Comparison of ENCODE assay signal across 1 cellular context in the genomic region with DNA sequence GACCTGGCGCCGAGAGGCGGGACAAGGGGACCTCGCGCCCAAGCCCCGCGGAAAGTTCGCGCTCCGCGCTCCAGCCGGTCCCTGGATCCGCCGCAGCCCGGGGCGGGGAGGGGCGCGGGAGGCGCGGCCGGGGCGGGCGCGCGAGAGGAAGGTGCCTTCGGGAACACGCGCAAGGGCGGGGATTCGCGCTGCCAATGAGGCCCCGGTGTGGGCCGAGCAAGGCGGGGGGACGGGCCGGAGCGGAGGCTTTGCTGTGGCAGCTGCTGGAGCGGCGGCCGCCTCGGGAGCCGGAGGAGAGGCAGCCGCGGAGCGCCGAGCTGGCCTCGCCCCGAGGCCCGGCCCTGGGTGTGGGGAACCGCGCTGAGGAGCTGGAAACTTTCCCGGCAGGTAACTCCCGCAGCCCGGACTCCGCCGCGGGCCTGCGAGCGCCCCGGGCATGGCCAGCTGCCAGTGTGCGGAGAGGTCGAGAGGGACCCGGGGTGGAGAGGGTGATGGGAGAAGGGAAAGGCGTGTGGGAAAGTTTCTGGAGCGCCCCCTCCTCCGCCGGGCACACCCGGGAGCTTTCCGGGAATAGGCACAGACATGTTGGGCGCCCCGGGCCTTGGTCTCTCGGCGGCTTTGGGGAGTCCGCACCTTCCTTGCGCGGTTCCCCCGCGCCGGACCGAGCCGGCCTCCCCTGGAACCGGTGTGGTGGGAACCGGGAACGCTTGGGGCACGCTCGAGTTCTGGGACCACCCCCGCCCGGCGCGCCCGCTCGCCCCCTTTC.
TF ChIP-seq lines count a peak whose summit lies in the region.

A gene (plus strand): TSS at position 245 of the 766 bp plus-strand sequence. CDS start 97,271 bp downstream, outside the sequence.

TF ChIP-seq in HepG2, 621 proteins besides CTCF, POLR2A, EP300 and RAD21 (continued from another document and continues in another):
- TF ChIP-seq, protein P1, sequence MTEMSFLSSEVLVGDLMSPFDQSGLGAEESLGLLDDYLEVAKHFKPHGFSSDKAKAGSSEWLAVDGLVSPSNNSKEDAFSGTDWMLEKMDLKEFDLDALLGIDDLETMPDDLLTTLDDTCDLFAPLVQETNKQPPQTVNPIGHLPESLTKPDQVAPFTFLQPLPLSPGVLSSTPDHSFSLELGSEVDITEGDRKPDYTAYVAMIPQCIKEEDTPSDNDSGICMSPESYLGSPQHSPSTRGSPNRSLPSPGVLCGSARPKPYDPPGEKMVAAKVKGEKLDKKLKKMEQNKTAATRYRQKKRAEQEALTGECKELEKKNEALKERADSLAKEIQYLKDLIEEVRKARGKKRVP (CRISPR knock-in tag; IDR thresholded peaks at IDR 0.05), result no peak
- TF ChIP-seq ZNF121 (CRISPR knock-in tag; IDR thresholded peaks at IDR 0.05) (no peak), ZFP62 (CRISPR knock-in tag; IDR thresholded peaks at IDR 0.05) (no peak), KLF15 (CRISPR knock-in tag; IDR thresholded peaks at IDR 0.05; ENCODE audit: borderline replicate concordance) (no peak), SRSF9 (IDR thresholded peaks at IDR 0.05; ENCODE audit: borderline replicate concordance, insufficient read depth, low read depth, low read length, poor library complexity, severe bottlenecking) (no peak), RFXANK (CRISPR knock-in tag; IDR thresholded peaks at IDR 0.05) (no peak), SMAD1 (CRISPR knock-in tag; IDR thresholded peaks at IDR 0.05; ENCODE audit: borderline replicate concordance, low read depth) (no peak), CBX2 (IDR thresholded peaks at IDR 0.05; ENCODE audit: low read depth, low read length) (no peak), CBX2 (CRISPR knock-in tag; IDR thresholded peaks at IDR 0.05; ENCODE audit: low read depth) (no peak), JUN (CRISPR knock-in tag; IDR thresholded peaks at IDR 0.05) (0 out of 2 replicates have a peak, but pooled peaks have one; percentile 28), CCAR2 (optimal IDR thresholded peaks at IDR 0.05; ENCODE audit: low read depth, low read length) (no peak), ZNF616 (CRISPR knock-in tag; IDR thresholded peaks at IDR 0.05; ENCODE audit: low read depth) (no peak), GATAD1 (CRISPR knock-in tag; IDR thresholded peaks at IDR 0.05) (no peak), FOXK2 (IDR thresholded peaks at IDR 0.05) (no peak), SIX4 (CRISPR knock-in tag; IDR thresholded peaks at IDR 0.05) (no peak), YEATS2 (CRISPR knock-in tag; IDR thresholded peaks at IDR 0.05; ENCODE audit: borderline replicate concordance) (no peak), FOSL1 (CRISPR knock-in tag; IDR thresholded peaks at IDR 0.05; ENCODE audit: borderline replicate concordance) (no peak), DMAP1 (CRISPR knock-in tag; IDR thresholded peaks at IDR 0.05) (no peak), MAFF (IDR thresholded peaks at IDR 0.05; ENCODE audit: low read depth, low read length) (no peak), NR1H2 (CRISPR knock-in tag; IDR thresholded peaks at IDR 0.05; ENCODE audit: borderline replicate concordance, low read depth) (no peak), ZNF546 (CRISPR knock-in tag; conservative IDR thresholded peaks at IDR 0.05) (no peak), ZNF101 (CRISPR knock-in tag; IDR thresholded peaks at IDR 0.05; ENCODE audit: borderline replicate concordance, low read depth) (no peak), TSC22D2 (CRISPR knock-in tag; IDR thresholded peaks at IDR 0.05; ENCODE audit: borderline replicate concordance) (0 out of 2 replicates have a peak, but pooled peaks have one; percentile 31), ZNF530 (CRISPR knock-in tag; IDR thresholded peaks at IDR 0.05; ENCODE audit: low read depth) (no peak), ZNF709 (CRISPR knock-in tag; IDR thresholded peaks at IDR 0.05) (peak; percentile 32; the same call in 1 of the 2 replicates), NCOA2 (CRISPR knock-in tag; IDR thresholded peaks at IDR 0.05) (peak; percentile 25; the same call in 1 of the 2 replicates), PPARG (CRISPR knock-in tag; conservative IDR thresholded peaks at IDR 0.05) (0 out of 2 replicates have a peak, but pooled peaks have one; percentile 6), CHD4 (IDR thresholded peaks at IDR 0.05; ENCODE audit: borderline replicate concordance, low read length) (no peak), ZNF354B (CRISPR knock-in tag; IDR thresholded peaks at IDR 0.05) (no peak), POLR2AphosphoS5 (IDR thresholded peaks at IDR 0.05; ENCODE audit: low read depth, low read length) (no peak), ZNF572 (CRISPR knock-in tag; IDR thresholded peaks at IDR 0.05) (no peak), ZNF333 (CRISPR knock-in tag; IDR thresholded peaks at IDR 0.05; ENCODE audit: borderline replicate concordance) (no peak), MBD4 (IDR thresholded peaks at IDR 0.05; ENCODE audit: borderline replicate concordance, low read length) (no peak), ZSCAN20 (CRISPR knock-in tag; IDR thresholded peaks at IDR 0.05; ENCODE audit: borderline replicate concordance) (peak; percentile 53; the same call in 1 of the 2 replicates), SP5 (CRISPR knock-in tag; IDR thresholded peaks at IDR 0.05; ENCODE audit: borderline replicate concordance, low read depth) (peak; percentile 44; the same call in 1 of the 2 replicates)
- TF ChIP-seq, protein P2, sequence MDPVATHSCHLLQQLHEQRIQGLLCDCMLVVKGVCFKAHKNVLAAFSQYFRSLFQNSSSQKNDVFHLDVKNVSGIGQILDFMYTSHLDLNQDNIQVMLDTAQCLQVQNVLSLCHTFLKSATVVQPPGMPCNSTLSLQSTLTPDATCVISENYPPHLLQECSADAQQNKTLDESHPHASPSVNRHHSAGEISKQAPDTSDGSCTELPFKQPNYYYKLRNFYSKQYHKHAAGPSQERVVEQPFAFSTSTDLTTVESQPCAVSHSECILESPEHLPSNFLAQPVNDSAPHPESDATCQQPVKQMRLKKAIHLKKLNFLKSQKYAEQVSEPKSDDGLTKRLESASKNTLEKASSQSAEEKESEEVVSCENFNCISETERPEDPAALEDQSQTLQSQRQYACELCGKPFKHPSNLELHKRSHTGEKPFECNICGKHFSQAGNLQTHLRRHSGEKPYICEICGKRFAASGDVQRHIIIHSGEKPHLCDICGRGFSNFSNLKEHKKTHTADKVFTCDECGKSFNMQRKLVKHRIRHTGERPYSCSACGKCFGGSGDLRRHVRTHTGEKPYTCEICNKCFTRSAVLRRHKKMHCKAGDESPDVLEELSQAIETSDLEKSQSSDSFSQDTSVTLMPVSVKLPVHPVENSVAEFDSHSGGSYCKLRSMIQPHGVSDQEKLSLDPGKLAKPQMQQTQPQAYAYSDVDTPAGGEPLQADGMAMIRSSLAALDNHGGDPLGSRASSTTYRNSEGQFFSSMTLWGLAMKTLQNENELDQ (CRISPR knock-in tag; IDR thresholded peaks at IDR 0.05; ENCODE audit: borderline replicate concordance), result no peak
- TF ChIP-seq, protein P3, sequence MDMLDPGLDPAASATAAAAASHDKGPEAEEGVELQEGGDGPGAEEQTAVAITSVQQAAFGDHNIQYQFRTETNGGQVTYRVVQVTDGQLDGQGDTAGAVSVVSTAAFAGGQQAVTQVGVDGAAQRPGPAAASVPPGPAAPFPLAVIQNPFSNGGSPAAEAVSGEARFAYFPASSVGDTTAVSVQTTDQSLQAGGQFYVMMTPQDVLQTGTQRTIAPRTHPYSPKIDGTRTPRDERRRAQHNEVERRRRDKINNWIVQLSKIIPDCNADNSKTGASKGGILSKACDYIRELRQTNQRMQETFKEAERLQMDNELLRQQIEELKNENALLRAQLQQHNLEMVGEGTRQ (IDR thresholded peaks at IDR 0.05; ENCODE audit: low read depth, low read length), result no peak
- TF ChIP-seq, protein P3 (CRISPR knock-in tag; IDR thresholded peaks at IDR 0.05; ENCODE audit: borderline replicate concordance), result no peak
- TF ChIP-seq, protein P4, sequence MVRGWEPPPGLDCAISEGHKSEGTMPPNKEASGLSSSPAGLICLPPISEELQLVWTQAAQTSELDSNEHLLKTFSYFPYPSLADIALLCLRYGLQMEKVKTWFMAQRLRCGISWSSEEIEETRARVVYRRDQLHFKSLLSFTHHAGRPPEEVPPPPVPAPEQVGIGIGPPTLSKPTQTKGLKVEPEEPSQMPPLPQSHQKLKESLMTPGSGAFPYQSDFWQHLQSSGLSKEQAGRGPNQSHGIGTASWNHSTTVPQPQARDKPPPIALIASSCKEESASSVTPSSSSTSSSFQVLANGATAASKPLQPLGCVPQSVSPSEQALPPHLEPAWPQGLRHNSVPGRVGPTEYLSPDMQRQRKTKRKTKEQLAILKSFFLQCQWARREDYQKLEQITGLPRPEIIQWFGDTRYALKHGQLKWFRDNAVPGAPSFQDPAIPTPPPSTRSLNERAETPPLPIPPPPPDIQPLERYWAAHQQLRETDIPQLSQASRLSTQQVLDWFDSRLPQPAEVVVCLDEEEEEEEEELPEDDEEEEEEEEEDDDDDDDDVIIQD (CRISPR knock-in tag; IDR thresholded peaks at IDR 0.05; ENCODE audit: low read depth), result no peak
- TF ChIP-seq, protein P5, sequence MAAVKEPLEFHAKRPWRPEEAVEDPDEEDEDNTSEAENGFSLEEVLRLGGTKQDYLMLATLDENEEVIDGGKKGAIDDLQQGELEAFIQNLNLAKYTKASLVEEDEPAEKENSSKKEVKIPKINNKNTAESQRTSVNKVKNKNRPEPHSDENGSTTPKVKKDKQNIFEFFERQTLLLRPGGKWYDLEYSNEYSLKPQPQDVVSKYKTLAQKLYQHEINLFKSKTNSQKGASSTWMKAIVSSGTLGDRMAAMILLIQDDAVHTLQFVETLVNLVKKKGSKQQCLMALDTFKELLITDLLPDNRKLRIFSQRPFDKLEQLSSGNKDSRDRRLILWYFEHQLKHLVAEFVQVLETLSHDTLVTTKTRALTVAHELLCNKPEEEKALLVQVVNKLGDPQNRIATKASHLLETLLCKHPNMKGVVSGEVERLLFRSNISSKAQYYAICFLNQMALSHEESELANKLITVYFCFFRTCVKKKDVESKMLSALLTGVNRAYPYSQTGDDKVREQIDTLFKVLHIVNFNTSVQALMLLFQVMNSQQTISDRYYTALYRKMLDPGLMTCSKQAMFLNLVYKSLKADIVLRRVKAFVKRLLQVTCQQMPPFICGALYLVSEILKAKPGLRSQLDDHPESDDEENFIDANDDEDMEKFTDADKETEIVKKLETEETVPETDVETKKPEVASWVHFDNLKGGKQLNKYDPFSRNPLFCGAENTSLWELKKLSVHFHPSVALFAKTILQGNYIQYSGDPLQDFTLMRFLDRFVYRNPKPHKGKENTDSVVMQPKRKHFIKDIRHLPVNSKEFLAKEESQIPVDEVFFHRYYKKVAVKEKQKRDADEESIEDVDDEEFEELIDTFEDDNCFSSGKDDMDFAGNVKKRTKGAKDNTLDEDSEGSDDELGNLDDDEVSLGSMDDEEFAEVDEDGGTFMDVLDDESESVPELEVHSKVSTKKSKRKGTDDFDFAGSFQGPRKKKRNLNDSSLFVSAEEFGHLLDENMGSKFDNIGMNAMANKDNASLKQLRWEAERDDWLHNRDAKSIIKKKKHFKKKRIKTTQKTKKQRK (IDR thresholded peaks at IDR 0.05; ENCODE audit: low read length), result no peak
- TF ChIP-seq, protein P6, sequence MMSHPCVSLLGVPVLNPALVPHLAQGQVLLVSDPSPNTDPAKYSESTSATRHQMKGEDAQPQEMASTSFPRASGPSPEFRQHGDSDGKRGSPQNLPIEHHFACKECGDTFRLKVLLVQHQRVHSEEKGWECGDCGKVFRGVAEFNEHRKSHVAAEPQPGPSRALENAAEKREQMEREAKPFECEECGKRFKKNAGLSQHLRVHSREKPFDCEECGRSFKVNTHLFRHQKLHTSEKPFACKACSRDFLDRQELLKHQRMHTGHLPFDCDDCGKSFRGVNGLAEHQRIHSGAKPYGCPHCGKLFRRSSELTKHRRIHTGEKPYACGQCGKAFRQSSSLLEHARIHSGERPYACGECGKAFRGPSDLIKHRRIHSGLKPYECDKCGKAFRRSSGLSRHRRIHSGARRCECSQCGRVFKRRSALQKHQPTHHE (CRISPR knock-in tag; IDR thresholded peaks at IDR 0.05; ENCODE audit: borderline replicate concordance), result no peak
- TF ChIP-seq, protein P7, sequence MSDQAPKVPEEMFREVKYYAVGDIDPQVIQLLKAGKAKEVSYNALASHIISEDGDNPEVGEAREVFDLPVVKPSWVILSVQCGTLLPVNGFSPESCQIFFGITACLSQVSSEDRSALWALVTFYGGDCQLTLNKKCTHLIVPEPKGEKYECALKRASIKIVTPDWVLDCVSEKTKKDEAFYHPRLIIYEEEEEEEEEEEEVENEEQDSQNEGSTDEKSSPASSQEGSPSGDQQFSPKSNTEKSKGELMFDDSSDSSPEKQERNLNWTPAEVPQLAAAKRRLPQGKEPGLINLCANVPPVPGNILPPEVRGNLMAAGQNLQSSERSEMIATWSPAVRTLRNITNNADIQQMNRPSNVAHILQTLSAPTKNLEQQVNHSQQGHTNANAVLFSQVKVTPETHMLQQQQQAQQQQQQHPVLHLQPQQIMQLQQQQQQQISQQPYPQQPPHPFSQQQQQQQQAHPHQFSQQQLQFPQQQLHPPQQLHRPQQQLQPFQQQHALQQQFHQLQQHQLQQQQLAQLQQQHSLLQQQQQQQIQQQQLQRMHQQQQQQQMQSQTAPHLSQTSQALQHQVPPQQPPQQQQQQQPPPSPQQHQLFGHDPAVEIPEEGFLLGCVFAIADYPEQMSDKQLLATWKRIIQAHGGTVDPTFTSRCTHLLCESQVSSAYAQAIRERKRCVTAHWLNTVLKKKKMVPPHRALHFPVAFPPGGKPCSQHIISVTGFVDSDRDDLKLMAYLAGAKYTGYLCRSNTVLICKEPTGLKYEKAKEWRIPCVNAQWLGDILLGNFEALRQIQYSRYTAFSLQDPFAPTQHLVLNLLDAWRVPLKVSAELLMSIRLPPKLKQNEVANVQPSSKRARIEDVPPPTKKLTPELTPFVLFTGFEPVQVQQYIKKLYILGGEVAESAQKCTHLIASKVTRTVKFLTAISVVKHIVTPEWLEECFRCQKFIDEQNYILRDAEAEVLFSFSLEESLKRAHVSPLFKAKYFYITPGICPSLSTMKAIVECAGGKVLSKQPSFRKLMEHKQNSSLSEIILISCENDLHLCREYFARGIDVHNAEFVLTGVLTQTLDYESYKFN (CRISPR knock-in tag; conservative IDR thresholded peaks at IDR 0.05), result 0 out of 2 replicates have a peak, but pooled peaks have one; percentile 12
- TF ChIP-seq, protein P8, sequence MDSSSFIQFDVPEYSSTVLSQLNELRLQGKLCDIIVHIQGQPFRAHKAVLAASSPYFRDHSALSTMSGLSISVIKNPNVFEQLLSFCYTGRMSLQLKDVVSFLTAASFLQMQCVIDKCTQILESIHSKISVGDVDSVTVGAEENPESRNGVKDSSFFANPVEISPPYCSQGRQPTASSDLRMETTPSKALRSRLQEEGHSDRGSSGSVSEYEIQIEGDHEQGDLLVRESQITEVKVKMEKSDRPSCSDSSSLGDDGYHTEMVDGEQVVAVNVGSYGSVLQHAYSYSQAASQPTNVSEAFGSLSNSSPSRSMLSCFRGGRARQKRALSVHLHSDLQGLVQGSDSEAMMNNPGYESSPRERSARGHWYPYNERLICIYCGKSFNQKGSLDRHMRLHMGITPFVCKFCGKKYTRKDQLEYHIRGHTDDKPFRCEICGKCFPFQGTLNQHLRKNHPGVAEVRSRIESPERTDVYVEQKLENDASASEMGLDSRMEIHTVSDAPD (CRISPR knock-in tag; IDR thresholded peaks at IDR 0.05), result no peak
